8 cellular contexts compared by ENCODE assay signal in the genomic region with DNA sequence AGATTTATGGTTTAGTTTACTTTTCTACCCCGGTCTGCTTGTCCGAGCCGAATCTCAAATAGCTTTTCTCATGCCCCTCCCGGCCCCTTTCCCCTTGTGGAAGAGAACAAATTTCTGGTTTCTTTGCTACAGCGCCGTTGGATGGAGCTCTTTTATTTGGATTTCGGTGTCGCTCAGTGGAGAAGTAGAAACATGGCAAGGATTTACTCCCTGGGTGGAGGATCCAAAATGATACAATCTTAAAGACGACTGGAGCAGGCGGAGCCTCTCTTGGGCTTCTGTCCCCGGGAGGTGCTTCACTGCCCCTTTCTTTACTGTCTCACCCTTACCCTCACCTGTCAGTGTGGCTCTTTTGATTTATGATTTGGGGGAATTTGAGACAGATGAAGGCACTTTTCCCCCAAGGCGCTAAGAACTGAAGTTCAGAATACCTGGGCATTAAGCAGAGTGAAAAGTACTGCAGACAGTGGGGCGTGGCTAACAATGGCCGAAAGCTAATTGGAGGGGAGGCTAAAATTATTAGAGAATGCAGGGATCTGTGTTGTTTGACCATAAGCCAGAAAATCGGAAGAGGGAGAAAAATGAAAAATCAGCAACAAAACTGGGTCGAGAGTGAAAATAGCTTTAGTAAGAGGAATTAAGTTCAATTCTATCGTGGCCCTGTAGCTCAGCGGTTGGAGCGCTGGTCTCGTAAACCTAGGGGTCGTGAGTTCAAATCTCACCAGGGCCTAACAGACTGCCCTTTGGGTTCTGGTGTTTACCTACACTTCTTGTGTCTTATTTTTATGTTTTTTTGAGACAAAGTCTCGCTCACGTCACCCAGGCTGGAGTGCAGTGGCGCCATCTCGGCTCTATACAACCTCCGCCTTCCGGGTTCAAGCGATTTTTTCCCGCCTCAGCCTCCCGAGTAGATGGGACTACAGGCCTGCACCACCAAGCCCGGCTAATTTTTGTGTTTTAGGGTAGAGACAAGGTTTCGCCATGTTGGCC.
A peak's percentile ranks its signal among the peaks of the same experiment; 100 is the strongest.
DNase-seq lines count a peak whose midpoint lies in the region; ATAC-seq and TF ChIP-seq lines count a peak whose summit lies in the region.

No MANE protein-coding gene starts in this region.

- POLR2A ChIA-PET in BJ (lab: Charles Lee) = no interaction called here

- H3K27me3 Mint-ChIP-seq in activated T-helper 2 cell treated with anti-CD3 and anti-CD28 coated beads, Interferon-gamma antibody, Interleukin-2, Interleukin-4, amounts not matched to agents 10 μg/mL and 5 μg/mL and 100 μg/mL, durations not matched to agents 14 hours and 24 hours and 36 hours (ENCODE audit: low read depth) = peaks cover 52% of the 10 kb centered on the region

- H3K4me3 ChIP-seq in BJ (ENCODE audit: low read depth, low read length) (peak overlapping the region; percentile 30), HFF-Myc (replicated peaks; ENCODE audit: low read depth, low read length) (peak overlapping the region; percentile 58), vagina (peak overlapping the region; percentile 17 to 37)

- H3K27ac Mint-ChIP-seq in activated T-helper 2 cell treated with anti-CD3 and anti-CD28 coated beads, Interferon-gamma antibody, Interleukin-2, Interleukin-4, amounts not matched to agents 10 μg/mL and 5 μg/mL and 100 μg/mL, durations not matched to agents 14 hours and 24 hours and 36 hours = no peak overlapping the region

- CTCF ChIA-PET in BJ (lab: Yijun Ruan, JAX) = interaction anchor here (0.6 kb wide), 1 partner anchor 134 kb away, joined by 3 read pairs; no protein-coding TSS in a partner anchor

- DNase-seq in BJ (ENCODE audit: low read depth) = no peak
- no peak for DNase-seq in HFF-Myc (ENCODE audit: extremely low read depth, low read depth)
- no peak for DNase-seq in activated T-helper 2 cell treated with anti-CD3 and anti-CD28 coated beads, Interferon-gamma antibody, Interleukin-2, Interleukin-4, amounts not matched to agents 10 μg/mL and 5 μg/mL and 100 μg/mL, durations not matched to agents 14 hours and 24 hours and 36 hours (ENCODE audit: low spot score)
- DNase-seq in iPS-NIHi7 (ENCODE audit: extremely low spot score) = peak; percentile 71
- no peak for DNase-seq in vagina (ENCODE audit: extremely low spot score in 2 of 2)
- no peak for DNase-seq in inferior parietal cortex (ENCODE audit: extremely low spot score)
- no peak for DNase-seq in NCI-H128 (lab: John Stamatoyannopoulos, UW; ENCODE audit: unreplicated experiment)

- intact Hi-C loops in activated T-helper 2 cell treated with anti-CD3 and anti-CD28 coated beads, Interferon-gamma antibody, Interleukin-2, Interleukin-4, amounts not matched to agents 10 μg/mL and 5 μg/mL and 100 μg/mL, durations not matched to agents 14 hours and 24 hours and 36 hours (cut with micrococcal nuclease) = no loop called here
- intact Hi-C loops in vagina (cut with DNase I) = no loop called here

- no peaks in the 10 kb centered on the region for H3K9me3 Mint-ChIP-seq in activated T-helper 2 cell treated with anti-CD3 and anti-CD28 coated beads, Interferon-gamma antibody, Interleukin-2, Interleukin-4, amounts not matched to agents 10 μg/mL and 5 μg/mL and 100 μg/mL, durations not matched to agents 14 hours and 24 hours and 36 hours

- peaks cover 3% of the 10 kb centered on the region for H3K4me1 ChIP-seq in vagina

- TF ChIP-seq POLR2A in vagina (IDR thresholded peaks at IDR 0.05) = no peak

- 0 out of 2 replicates have a peak, but pooled peaks have one; percentile 4 for TF ChIP-seq CTCF in BJ (IDR thresholded peaks at IDR 0.05; ENCODE audit: insufficient read depth, low read depth, low read length)
- no peak for TF ChIP-seq CTCF in HFF-Myc (IDR thresholded peaks at IDR 0.05; ENCODE audit: low read depth, low read length, missing control alignments)
- TF ChIP-seq CTCF in vagina (IDR thresholded peaks at IDR 0.05) = no peak

- no peaks in the 10 kb centered on the region for H3K36me3 Mint-ChIP-seq in activated T-helper 2 cell treated with anti-CD3 and anti-CD28 coated beads, Interferon-gamma antibody, Interleukin-2, Interleukin-4, amounts not matched to agents 10 μg/mL and 5 μg/mL and 100 μg/mL, durations not matched to agents 14 hours and 24 hours and 36 hours (ENCODE audit: low read depth)

- no peaks in the 10 kb centered on the region for H3K9me3 ChIP-seq in vagina

- no peak overlapping the region for H3K27ac ChIP-seq in vagina

- H3K27me3 ChIP-seq in BJ (ENCODE audit: control insufficient read depth, insufficient read depth, low read length) (no peaks in the 10 kb centered on the region), vagina (no peaks in the 10 kb centered on the region)

- no peak for ATAC-seq in GM21723 (IDR thresholded peaks at IDR 0.05; ENCODE audit: unreplicated experiment)

- peak overlapping the region; percentile 70 for H3K4me3 Mint-ChIP-seq in activated T-helper 2 cell treated with anti-CD3 and anti-CD28 coated beads, Interferon-gamma antibody, Interleukin-2, Interleukin-4, amounts not matched to agents 10 μg/mL and 5 μg/mL and 100 μg/mL, durations not matched to agents 14 hours and 24 hours and 36 hours (ENCODE audit: low read depth)

- H3K36me3 ChIP-seq in BJ (ENCODE audit: control insufficient read depth, insufficient read depth, low read length) = no peaks in the 10 kb centered on the region
- H3K36me3 ChIP-seq in vagina = no peaks in the 10 kb centered on the region

- H3K4me1 Mint-ChIP-seq in activated T-helper 2 cell treated with anti-CD3 and anti-CD28 coated beads, Interferon-gamma antibody, Interleukin-2, Interleukin-4, amounts not matched to agents 10 μg/mL and 5 μg/mL and 100 μg/mL, durations not matched to agents 14 hours and 24 hours and 36 hours (ENCODE audit: low read depth) = peaks cover 14% of the 10 kb centered on the region
